ENCODE assay signal across 23 cellular contexts in genomic region chr13:36763322-36763721, GRCh38. TPM values are rescaled to one million over a fixed set of nuclear protein-coding genes. Genes with fewer than 3 reads are reported as not detected.
A peak's percentile ranks its signal among the peaks of the same experiment; 100 is the strongest.
DNase-seq lines count a peak whose midpoint lies in the region; ATAC-seq and TF ChIP-seq lines count a peak whose summit lies in the region.
"Had no signal": no experiment of that assay in that cellular context is flagged by ENCODE, and none has a peak within 500 bp of the region (broad histone marks: within the 10 kb centered on the region; RNA-seq: fewer than 3 reads in every experiment).

No MANE protein-coding gene starts in this region.

- DNase-seq in A673 (ENCODE audit: low spot score) (peak; percentile 23), GM23338 (ENCODE audit: low spot score) (no peak), WTC11 (ENCODE audit: low spot score) (no peak), mesothelial cell of epicardium (ENCODE audit: low spot score in 2 of 2, unreplicated experiment in 2 of 2) (no peak), Ammon's horn (ENCODE audit: low spot score) (no peak), NOMO-1 treated with dmso at 0.1 percent for 144 hours (lab: John Stamatoyannopoulos, UW; ENCODE audit: unreplicated experiment) (no peak)
- DNase-seq: CD4-positive, alpha-beta T cell; COR-L47; DMS153; GF-D8; GOT3; KG1; NCI-H1092; NCI-H1436; NCI-H1930; NCI-H2171 treated with DMSO at 0.1 percent for 48 hours; NCI-H524 treated with DMSO at 0.1 percent for 48 hours; PC-3; SHP77; SK-N-SH had no signal

- H3K4me3 Mint-ChIP-seq in GM23338, result no peak overlapping the region
- no peak overlapping the region for H3K4me3 Mint-ChIP-seq in WTC11
- H3K4me3 Mint-ChIP-seq in mesothelial cell of epicardium, result no peak overlapping the region
- H3K4me3 Mint-ChIP-seq: CD4-positive, alpha-beta T cell had no signal

- CTCF ChIA-PET in A673 (lab: Charles Lee), result no interaction called here
- CTCF ChIA-PET in WTC11 (lab: Charles Lee), result interaction anchor here (0.8 kb wide), 1 partner anchor 27 kb away, joined by 3 read pairs; no protein-coding TSS in a partner anchor

- H3K79me2 ChIP-seq in GM23338 (replicated peaks; ENCODE audit: insufficient read depth), result no peaks in the 10 kb centered on the region

- H3K27me3 ChIP-seq in A673 (replicated peaks; ENCODE audit: insufficient read depth, low read depth, low read length, poor library complexity) (no peaks in the 10 kb centered on the region), GM23338 (ENCODE audit: insufficient read depth) (no peaks in the 10 kb centered on the region)
- H3K27me3 ChIP-seq: BLaER1 had no signal

- no peak for ATAC-seq in GM23338
- no peak for ATAC-seq in WTC11
- no peak for ATAC-seq in esophagus mucosa
- ATAC-seq: A549, PC-3 had no signal

- H3K36me3 Mint-ChIP-seq in GM23338 (ENCODE audit: low read depth) (peaks cover 35% of the 10 kb centered on the region; the same call in 2 of the 3 replicates), WTC11 (peaks cover 22% of the 10 kb centered on the region), mesothelial cell of epicardium (peaks cover 11% of the 10 kb centered on the region)

- H3F3A ChIP-seq in GM23338 (replicated peaks; ENCODE audit: low read depth), result no peaks in the 10 kb centered on the region

- peaks cover 42% of the 10 kb centered on the region for H3K4me1 Mint-ChIP-seq in GM23338
- H3K4me1 Mint-ChIP-seq in WTC11, result peaks cover 48% of the 10 kb centered on the region
- peaks cover 35% of the 10 kb centered on the region for H3K4me1 Mint-ChIP-seq in mesothelial cell of epicardium

- H3K9me3 Mint-ChIP-seq in GM23338 (peaks cover 31% of the 10 kb centered on the region), WTC11 (peaks cover 26% of the 10 kb centered on the region), mesothelial cell of epicardium (peaks cover 18% of the 10 kb centered on the region)

- peaks cover 11% of the 10 kb centered on the region for H3K9me2 ChIP-seq in GM23338 (ENCODE audit: insufficient read depth)
- H3K9me2 ChIP-seq: SK-N-SH had no signal

- H3K36me3 ChIP-seq in A673 (ENCODE audit: insufficient read depth, low read length, poor library complexity, severe bottlenecking) (no peaks in the 10 kb centered on the region), GM23338 (ENCODE audit: insufficient read depth) (no peaks in the 10 kb centered on the region)
- H3K36me3 ChIP-seq: BLaER1 had no signal

- no peak for TF ChIP-seq CTCF in A673 (conservative IDR thresholded peaks at IDR 0.05; ENCODE audit: low read depth, low read length)
- TF ChIP-seq CTCF in GM23338 (conservative IDR thresholded peaks at IDR 0.05; ENCODE audit: low read depth in 2 of 2), result no peak
- TF ChIP-seq CTCF in WTC11 (IDR thresholded peaks at IDR 0.05), result no peak
- TF ChIP-seq CTCF in mesothelial cell of epicardium (IDR thresholded peaks at IDR 0.05; ENCODE audit: unreplicated experiment), result no peak

- H3K4me2 ChIP-seq in GM23338, result no peak overlapping the region
- H3K4me2 ChIP-seq: A549, BLaER1, SK-N-SH had no signal

- H2AFZ ChIP-seq in GM23338, result 0 out of 2 replicates have a peak overlapping the region, but pooled peaks have one; percentile 12

- H3K27ac ChIP-seq in A673 (ENCODE audit: low read depth, low read length, poor library complexity, severe bottlenecking) (no peak overlapping the region), GM23338 (ENCODE audit: low read depth) (peak overlapping the region; percentile 83; the same call in 1 of the 2 replicates)
- H3K27ac ChIP-seq: A549, BLaER1 had no signal

- H3K27ac Mint-ChIP-seq in GM23338 (no peak overlapping the region), WTC11 (peak overlapping the region; percentile 99), mesothelial cell of epicardium (peak overlapping the region; percentile 36)
- H3K27ac Mint-ChIP-seq: CD4-positive, alpha-beta T cell had no signal

- POLR2A ChIA-PET in A673 (lab: Charles Lee; ENCODE audit: low non-redundant PET) (interaction anchor here (0.7 kb wide), 1 partner anchor 113 kb away, joined by 3 read pairs; no protein-coding TSS in a partner anchor), WTC11 (lab: Charles Lee) (interaction anchor here (0.5 kb wide), 1 partner anchor 534 kb away, joined by 3 read pairs; no protein-coding TSS in a partner anchor)

- H3K9me3 ChIP-seq in A673 (ENCODE audit: low read depth, low read length, poor library complexity, severe bottlenecking), result peaks cover 11% of the 10 kb centered on the region
- H3K9me3 ChIP-seq: BLaER1, SK-N-SH had no signal

- peaks cover 7% of the 10 kb centered on the region for H3K27me3 Mint-ChIP-seq in GM23338 (ENCODE audit: insufficient read depth, low read depth, poor library complexity)
- H3K27me3 Mint-ChIP-seq in WTC11 (ENCODE audit: low read depth), result peaks cover 2% of the 10 kb centered on the region; the same call in 1 of the 2 replicates
- no peaks in the 10 kb centered on the region for H3K27me3 Mint-ChIP-seq in mesothelial cell of epicardium (ENCODE audit: low read depth)

- H3K4me1 ChIP-seq in A673 (ENCODE audit: insufficient read depth, low read length, poor library complexity, severe bottlenecking), result peaks cover 15% of the 10 kb centered on the region
- peaks cover 8% of the 10 kb centered on the region; the same call in 1 of the 2 replicates for H3K4me1 ChIP-seq in GM23338 (ENCODE audit: insufficient read depth)
- H3K4me1 ChIP-seq: A549, BLaER1 had no signal

- H4K20me1 ChIP-seq in GM23338 (replicated peaks; ENCODE audit: insufficient read depth), result no peaks in the 10 kb centered on the region
- H4K20me1 ChIP-seq: BLaER1 had no signal

- intact Hi-C loops in A673 (cut with micrococcal nuclease; ENCODE audit: unreplicated experiment), result no loop called here

- no peak overlapping the region for H3K4me3 ChIP-seq in A673 (ENCODE audit: low read depth, low read length, poor library complexity, severe bottlenecking)
- no peak overlapping the region for H3K4me3 ChIP-seq in GM23338
- H3K4me3 ChIP-seq: A549, BLaER1 had no signal

- BruUV-seq in A673 (replicated peaks; lab: Mats Ljungman, UMichigan), result no TSS peak

TF ChIP-seq in GM23338, 12 proteins besides CTCF, POLR2A, EP300 and RAD21 (continues in another document):
- no peak for TF ChIP-seq POLR2AphosphoS5 (IDR thresholded peaks at IDR 0.05; ENCODE audit: low read depth)
- no peak for TF ChIP-seq EZH2phosphoT487 (IDR thresholded peaks at IDR 0.05; ENCODE audit: unreplicated experiment)
- no peak for TF ChIP-seq ZNF331 (CRISPR knock-in tag; IDR thresholded peaks at IDR 0.05; ENCODE audit: low read depth)
- no peak for TF ChIP-seq ZNF114 (CRISPR knock-in tag; IDR thresholded peaks at IDR 0.05)
- no peak for TF ChIP-seq EZH2 (IDR thresholded peaks at IDR 0.05; ENCODE audit: low read depth, unreplicated experiment)

TF ChIP-seq in WTC11, 78 proteins besides CTCF, POLR2A, EP300 and RAD21 (continues in another document):
- TF ChIP-seq NFATC4 (CRISPR knock-in tag; IDR thresholded peaks at IDR 0.05) (no peak), TP53 (CRISPR knock-in tag; IDR thresholded peaks at IDR 0.05) (no peak), TCF7 (CRISPR knock-in tag; IDR thresholded peaks at IDR 0.05; ENCODE audit: low read depth) (no peak), ZNF671 (CRISPR knock-in tag; IDR thresholded peaks at IDR 0.05) (no peak), NR2C2 (CRISPR knock-in tag; IDR thresholded peaks at IDR 0.05) (no peak), ZNF423 (CRISPR knock-in tag; IDR thresholded peaks at IDR 0.05) (no peak)
- TF ChIP-seq, protein P1, sequence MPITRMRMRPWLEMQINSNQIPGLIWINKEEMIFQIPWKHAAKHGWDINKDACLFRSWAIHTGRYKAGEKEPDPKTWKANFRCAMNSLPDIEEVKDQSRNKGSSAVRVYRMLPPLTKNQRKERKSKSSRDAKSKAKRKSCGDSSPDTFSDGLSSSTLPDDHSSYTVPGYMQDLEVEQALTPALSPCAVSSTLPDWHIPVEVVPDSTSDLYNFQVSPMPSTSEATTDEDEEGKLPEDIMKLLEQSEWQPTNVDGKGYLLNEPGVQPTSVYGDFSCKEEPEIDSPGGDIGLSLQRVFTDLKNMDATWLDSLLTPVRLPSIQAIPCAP (CRISPR knock-in tag; IDR thresholded peaks at IDR 0.05), result no peak
- TF ChIP-seq, protein P2, sequence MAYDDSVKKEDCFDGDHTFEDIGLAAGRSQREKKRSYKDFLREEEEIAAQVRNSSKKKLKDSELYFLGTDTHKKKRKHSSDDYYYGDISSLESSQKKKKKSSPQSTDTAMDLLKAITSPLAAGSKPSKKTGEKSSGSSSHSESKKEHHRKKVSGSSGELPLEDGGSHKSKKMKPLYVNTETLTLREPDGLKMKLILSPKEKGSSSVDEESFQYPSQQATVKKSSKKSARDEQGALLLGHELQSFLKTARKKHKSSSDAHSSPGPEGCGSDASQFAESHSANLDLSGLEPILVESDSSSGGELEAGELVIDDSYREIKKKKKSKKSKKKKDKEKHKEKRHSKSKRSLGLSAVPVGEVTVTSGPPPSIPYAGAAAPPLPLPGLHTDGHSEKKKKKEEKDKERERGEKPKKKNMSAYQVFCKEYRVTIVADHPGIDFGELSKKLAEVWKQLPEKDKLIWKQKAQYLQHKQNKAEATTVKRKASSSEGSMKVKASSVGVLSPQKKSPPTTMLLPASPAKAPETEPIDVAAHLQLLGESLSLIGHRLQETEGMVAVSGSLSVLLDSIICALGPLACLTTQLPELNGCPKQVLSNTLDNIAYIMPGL (CRISPR knock-in tag; IDR thresholded peaks at IDR 0.05), result no peak
- TF ChIP-seq, protein P3, sequence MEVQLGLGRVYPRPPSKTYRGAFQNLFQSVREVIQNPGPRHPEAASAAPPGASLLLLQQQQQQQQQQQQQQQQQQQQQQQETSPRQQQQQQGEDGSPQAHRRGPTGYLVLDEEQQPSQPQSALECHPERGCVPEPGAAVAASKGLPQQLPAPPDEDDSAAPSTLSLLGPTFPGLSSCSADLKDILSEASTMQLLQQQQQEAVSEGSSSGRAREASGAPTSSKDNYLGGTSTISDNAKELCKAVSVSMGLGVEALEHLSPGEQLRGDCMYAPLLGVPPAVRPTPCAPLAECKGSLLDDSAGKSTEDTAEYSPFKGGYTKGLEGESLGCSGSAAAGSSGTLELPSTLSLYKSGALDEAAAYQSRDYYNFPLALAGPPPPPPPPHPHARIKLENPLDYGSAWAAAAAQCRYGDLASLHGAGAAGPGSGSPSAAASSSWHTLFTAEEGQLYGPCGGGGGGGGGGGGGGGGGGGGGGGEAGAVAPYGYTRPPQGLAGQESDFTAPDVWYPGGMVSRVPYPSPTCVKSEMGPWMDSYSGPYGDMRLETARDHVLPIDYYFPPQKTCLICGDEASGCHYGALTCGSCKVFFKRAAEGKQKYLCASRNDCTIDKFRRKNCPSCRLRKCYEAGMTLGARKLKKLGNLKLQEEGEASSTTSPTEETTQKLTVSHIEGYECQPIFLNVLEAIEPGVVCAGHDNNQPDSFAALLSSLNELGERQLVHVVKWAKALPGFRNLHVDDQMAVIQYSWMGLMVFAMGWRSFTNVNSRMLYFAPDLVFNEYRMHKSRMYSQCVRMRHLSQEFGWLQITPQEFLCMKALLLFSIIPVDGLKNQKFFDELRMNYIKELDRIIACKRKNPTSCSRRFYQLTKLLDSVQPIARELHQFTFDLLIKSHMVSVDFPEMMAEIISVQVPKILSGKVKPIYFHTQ (CRISPR knock-in tag; IDR thresholded peaks at IDR 0.05), result no peak

RNA-seq across cellular contexts. Expression of gene RFXAP, which starts 55.7 kb away (rescaled TPM):
- total RNA-seq in A673 (2021) (25.9 and 29.2 TPM in 2 replicates), WTC11 (2021) (6.6 to 9.2 TPM (median 7.7 TPM) in 3 replicates), mesothelial cell of epicardium (13.6 to 14.1 TPM (median 14.0 TPM) in 3 replicates), esophagus mucosa (2.6 TPM)
- total RNA-seq in GM23338 (2014; rRNA removed; shearing (Covaris generic)), result 6.3 and 7.5 TPM in 2 replicates
- polyA plus RNA-seq in GM23338 (2016; fragmentation: Nextera tagmentation; extraction: Ambion mirVana), result 8.5 and 10.3 TPM in 2 replicates
